ENCODE assay signal across 10 cellular contexts in genomic region chr12:45575823-45576448, GRCh38.
DNase-seq lines count a peak whose midpoint lies in the region; ATAC-seq, FAIRE-seq and TF ChIP-seq lines count a peak whose summit lies in the region.
"Had no signal": no experiment of that assay in that cellular context is flagged by ENCODE, and none has a peak within 500 bp of the region (broad histone marks: within the 10 kb centered on the region; RNA-seq: fewer than 3 reads in every experiment).

No MANE protein-coding gene starts in this region.

- POLR2A ChIA-PET in activated CD8-positive, alpha-beta T cell treated with anti-CD3 and anti-CD28 coated beads for 36 hours (lab: Charles Lee) = interaction anchor here (0.6 kb wide), 1 partner anchor 206 kb away, joined by 3 read pairs; no protein-coding TSS in a partner anchor
- POLR2A ChIA-PET in activated CD8-positive, alpha-beta T cell treated with anti-CD3 and anti-CD28 coated beads, Interleukin-2, amount 10 ng/mL, durations not matched to agents 7 days and 5 days (lab: Charles Lee) = no interaction called here

- no peak for DNase-seq in activated CD8-positive, alpha-beta T cell treated with anti-CD3 and anti-CD28 coated beads for 36 hours
- no peak for DNase-seq in activated CD8-positive, alpha-beta T cell treated with anti-CD3 and anti-CD28 coated beads, Interleukin-2, amount 10 ng/mL, durations not matched to agents 7 days and 5 days
- DNase-seq in SKM-1 (lab: John Stamatoyannopoulos, UW; ENCODE audit: unreplicated experiment) (peak; percentile 19), DMS79 (lab: John Stamatoyannopoulos, UW) (no peak), frontal cortex (ENCODE audit: low spot score in 2 of 2) (no peak), activated gamma-delta T cell (lab: John Stamatoyannopoulos, UW) (no peak), NCI-H1048 (lab: John Stamatoyannopoulos, UW) (no peak)
- DNase-seq: 8988T; effector CD4-positive, alpha-beta T cell had no signal

- peaks cover 18% of the 10 kb centered on the region for H3K4me1 Mint-ChIP-seq in activated CD8-positive, alpha-beta T cell treated with anti-CD3 and anti-CD28 coated beads for 36 hours (ENCODE audit: low read depth)
- peaks cover 10% of the 10 kb centered on the region for H3K4me1 Mint-ChIP-seq in activated CD8-positive, alpha-beta T cell treated with anti-CD3 and anti-CD28 coated beads, Interleukin-2, amount 10 ng/mL, durations not matched to agents 7 days and 5 days (ENCODE audit: low read depth)

- no peaks in the 10 kb centered on the region for H3K9me3 Mint-ChIP-seq in activated CD8-positive, alpha-beta T cell treated with anti-CD3 and anti-CD28 coated beads for 36 hours
- H3K9me3 Mint-ChIP-seq in activated CD8-positive, alpha-beta T cell treated with anti-CD3 and anti-CD28 coated beads, Interleukin-2, amount 10 ng/mL, durations not matched to agents 7 days and 5 days (ENCODE audit: insufficient read depth) = no peaks in the 10 kb centered on the region

- TF ChIP-seq CTCF in activated CD8-positive, alpha-beta T cell treated with anti-CD3 and anti-CD28 coated beads for 36 hours (IDR thresholded peaks at IDR 0.05) = no peak

- ATAC-seq in activated CD8-positive, alpha-beta T cell treated with anti-CD3 and anti-CD28 coated beads for 36 hours = peak; percentile 37
- no peak for ATAC-seq in activated CD8-positive, alpha-beta T cell treated with anti-CD3 and anti-CD28 coated beads, Interleukin-2, amount 10 ng/mL, durations not matched to agents 7 days and 5 days
- ATAC-seq in HG03064 (IDR thresholded peaks at IDR 0.05; ENCODE audit: low read depth, unreplicated experiment) = peak; percentile 66

- CTCF ChIA-PET in activated CD8-positive, alpha-beta T cell treated with anti-CD3 and anti-CD28 coated beads for 36 hours (lab: Charles Lee) = no interaction called here
- CTCF ChIA-PET in activated CD8-positive, alpha-beta T cell treated with anti-CD3 and anti-CD28 coated beads, Interleukin-2, amount 10 ng/mL, durations not matched to agents 7 days and 5 days (lab: Charles Lee) = interaction anchor here (2.0 kb wide), 1 partner anchor 32 kb away, joined by 8 read pairs; no protein-coding TSS in a partner anchor

- intact Hi-C loops in activated CD8-positive, alpha-beta T cell treated with anti-CD3 and anti-CD28 coated beads for 36 hours (cut with micrococcal nuclease) = no loop called here

- no peak overlapping the region for H3K4me3 Mint-ChIP-seq in activated CD8-positive, alpha-beta T cell treated with anti-CD3 and anti-CD28 coated beads for 36 hours
- H3K4me3 Mint-ChIP-seq in activated CD8-positive, alpha-beta T cell treated with anti-CD3 and anti-CD28 coated beads, Interleukin-2, amount 10 ng/mL, durations not matched to agents 7 days and 5 days = no peak overlapping the region

- no peak for FAIRE-seq in frontal cortex (lab: Jason Lieb, UNC)

- no peak overlapping the region for H3K27ac Mint-ChIP-seq in activated CD8-positive, alpha-beta T cell treated with anti-CD3 and anti-CD28 coated beads for 36 hours
- no peak overlapping the region for H3K27ac Mint-ChIP-seq in activated CD8-positive, alpha-beta T cell treated with anti-CD3 and anti-CD28 coated beads, Interleukin-2, amount 10 ng/mL, durations not matched to agents 7 days and 5 days

- peaks cover 8% of the 10 kb centered on the region for H3K27me3 Mint-ChIP-seq in activated CD8-positive, alpha-beta T cell treated with anti-CD3 and anti-CD28 coated beads for 36 hours
- peaks cover 4% of the 10 kb centered on the region for H3K27me3 Mint-ChIP-seq in activated CD8-positive, alpha-beta T cell treated with anti-CD3 and anti-CD28 coated beads, Interleukin-2, amount 10 ng/mL, durations not matched to agents 7 days and 5 days (ENCODE audit: low read depth)

- H3K36me3 Mint-ChIP-seq in activated CD8-positive, alpha-beta T cell treated with anti-CD3 and anti-CD28 coated beads for 36 hours (ENCODE audit: low read depth) = no peaks in the 10 kb centered on the region
- no peaks in the 10 kb centered on the region for H3K36me3 Mint-ChIP-seq in activated CD8-positive, alpha-beta T cell treated with anti-CD3 and anti-CD28 coated beads, Interleukin-2, amount 10 ng/mL, durations not matched to agents 7 days and 5 days (ENCODE audit: low read depth)
